ENCODE assay signal across 23 cellular contexts in the genomic region with DNA sequence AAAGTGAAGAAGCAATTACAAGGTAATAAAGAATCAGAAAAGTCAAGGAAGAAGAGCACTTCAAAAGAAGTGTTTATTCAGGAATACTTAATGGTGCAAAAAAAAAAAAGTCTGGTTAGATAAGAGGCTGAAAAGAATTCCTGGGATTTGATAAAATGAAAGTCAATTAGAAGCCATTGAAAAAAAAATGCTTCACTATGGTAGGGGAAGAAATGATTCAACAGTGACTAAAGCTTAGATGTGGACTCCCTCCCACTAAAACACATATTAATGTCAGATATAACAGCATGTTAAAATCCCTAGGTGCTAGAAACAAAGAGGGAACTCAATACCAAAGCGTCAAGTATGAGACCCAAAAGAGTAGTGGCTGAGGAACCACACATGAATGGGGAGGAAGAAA.
"Had no signal": no experiment of that assay in that cellular context is flagged by ENCODE, and none has a peak within 500 bp of the region (broad histone marks: within the 10 kb centered on the region; RNA-seq: fewer than 3 reads in every experiment).

No MANE protein-coding gene starts in this region.

- H3K4me3 Mint-ChIP-seq: dendritic cell treated with granulocyte-macrophage colony-stimulating factor and Interleukin-4, amounts not matched to agents 40 ng/mL and 50 ng/mL, for 4 days; effector memory CD8-positive, alpha-beta T cell; immature natural killer cell; natural killer cell; neural progenitor cell had no signal

- H3K4me1 Mint-ChIP-seq: immature natural killer cell, natural killer cell had no signal

- H3K4me1 ChIP-seq: esophagus squamous epithelium, foreskin keratinocyte had no signal

- ATAC-seq: effector memory CD8-positive, alpha-beta T cell; foreskin keratinocyte; natural killer cell; pancreas; right cardiac atrium had no signal

- H3K27ac Mint-ChIP-seq: dendritic cell treated with granulocyte-macrophage colony-stimulating factor and Interleukin-4, amounts not matched to agents 40 ng/mL and 50 ng/mL, for 4 days; effector memory CD8-positive, alpha-beta T cell; immature natural killer cell; natural killer cell; neural progenitor cell; progenitor cell of endocrine pancreas had no signal

- H3K27ac ChIP-seq: epithelial cell of prostate, esophagus squamous epithelium, foreskin keratinocyte, neural progenitor cell, pancreas, stomach, thoracic aorta, transverse colon had no signal

- DNase-seq: effector memory CD8-positive, alpha-beta T cell; esophagus squamous epithelium; foreskin keratinocyte; immature natural killer cell; kidney; left colon; mammary epithelial cell; natural killer cell; nucleus accumbens; pancreas; right cardiac atrium; small intestine; stimulated activated CD4-positive, alpha-beta T cell treated with anti-CD3 and anti-CD28 coated beads, Interleukin-12 subunit alpha, Interleukin-12 subunit beta, amount 100 ng/mL, for 4 hours; stimulated activated naive CD4-positive, alpha-beta T cell; stomach; substantia nigra; transverse colon had no signal

- FAIRE-seq: colon, kidney, pancreas, small intestine had no signal

- H3K36me3 Mint-ChIP-seq: immature natural killer cell, natural killer cell had no signal

- H3K9me3 ChIP-seq: esophagus squamous epithelium, pancreas, stomach, thoracic aorta, transverse colon had no signal

- H3K36me3 ChIP-seq: esophagus squamous epithelium, pancreas, stomach, thoracic aorta, transverse colon had no signal

- H2AFZ ChIP-seq: neural progenitor cell had no signal

- H3K9me3 Mint-ChIP-seq: dendritic cell treated with granulocyte-macrophage colony-stimulating factor and Interleukin-4, amounts not matched to agents 40 ng/mL and 50 ng/mL, for 4 days; effector memory CD8-positive, alpha-beta T cell; immature natural killer cell; natural killer cell had no signal

- H3K27me3 ChIP-seq: esophagus squamous epithelium, foreskin keratinocyte, pancreas, stomach, transverse colon had no signal

- H3K4me3 ChIP-seq: esophagus squamous epithelium, neural progenitor cell, pancreas, stomach, thoracic aorta, transverse colon had no signal

- H3K27me3 Mint-ChIP-seq: dendritic cell treated with granulocyte-macrophage colony-stimulating factor and Interleukin-4, amounts not matched to agents 40 ng/mL and 50 ng/mL, for 4 days; progenitor cell of endocrine pancreas had no signal
